19 cellular contexts compared by ENCODE assay signal in the genomic region with DNA sequence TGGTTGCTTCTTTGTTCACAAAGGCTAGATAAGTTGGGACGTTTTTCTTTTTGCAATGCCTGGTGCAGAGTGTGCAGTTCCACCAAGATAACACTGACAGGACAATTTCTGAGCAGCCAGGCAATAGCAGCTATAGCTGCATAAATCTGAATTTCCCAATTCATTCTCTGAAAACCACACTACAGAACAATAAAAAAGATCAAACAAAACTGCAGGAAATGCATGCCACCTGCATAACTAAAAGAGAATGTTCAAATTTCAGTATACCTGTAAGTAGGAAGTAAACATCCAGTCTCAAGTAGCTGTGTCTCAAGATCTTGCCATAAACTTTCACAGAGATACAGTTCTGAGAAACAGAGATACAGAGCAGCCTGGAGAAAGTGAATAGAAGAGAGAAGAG. TPM values are rescaled to one million over a fixed set of nuclear protein-coding genes. Genes with fewer than 3 reads are reported as not detected.
DNase-seq lines count a peak whose midpoint lies in the region; ATAC-seq and TF ChIP-seq lines count a peak whose summit lies in the region.
"Had no signal": no experiment of that assay in that cellular context is flagged by ENCODE, and none has a peak within 500 bp of the region (broad histone marks: within the 10 kb centered on the region; RNA-seq: fewer than 3 reads in every experiment).

No MANE protein-coding gene starts in this region.

- in situ Hi-C loops in gastrocnemius medialis (cut with MboI; ENCODE audit: low sequenced_read_pairs in 4 of 4), result no loop called here

- CTCF ChIA-PET in CD8-positive, alpha-beta T cell (lab: Charles Lee), result interaction anchor here (2.1 kb wide), 1 partner anchor 11 kb away, joined by 6 read pairs; a partner anchor contains a TSS
- CTCF ChIA-PET in PC-3 (lab: Charles Lee), result no interaction called here

- no peak for DNase-seq in activated T-cell treated with anti-CD3 and anti-CD28 coated beads, Interleukin-2, amount 50 U/mL, for 4 hours
- no peak for DNase-seq in activated T-cell treated with anti-CD3 and anti-CD28 coated beads, Interleukin-2, amount 50 U/mL, for 24 hours
- DNase-seq in CD8-positive, alpha-beta T cell, result no peak
- no peak for DNase-seq in PC-3
- DNase-seq in naive thymus-derived CD8-positive, alpha-beta T cell, result peak in 2 of 10 donors; percentile 16 to 24
- no peak for DNase-seq in gastrocnemius medialis
- no peak for DNase-seq in left cardiac atrium
- DNase-seq: DMS79, KG1, NCI-H1417, NCI-H187, NCI-H2107, NCI-H2227 treated with DMSO at 0.1 percent for 48 hours, NCI-H524, NCI-H82, RPMI8226, SHP77 treated with DMSO at 0.1 percent for 48 hours had no signal

- H3K9me3 Mint-ChIP-seq in activated T-cell treated with anti-CD3 and anti-CD28 coated beads, Interleukin-2, amount 50 U/mL, for 4 hours, result peaks cover 10% of the 10 kb centered on the region
- peaks cover 3% of the 10 kb centered on the region for H3K9me3 Mint-ChIP-seq in activated T-cell treated with anti-CD3 and anti-CD28 coated beads, Interleukin-2, amount 50 U/mL, for 24 hours
- peaks cover 4% of the 10 kb centered on the region for H3K9me3 Mint-ChIP-seq in CD8-positive, alpha-beta T cell
- peaks cover 0 to 14% (median 6%) of the 10 kb centered on the region in 9 donors for H3K9me3 Mint-ChIP-seq in naive thymus-derived CD8-positive, alpha-beta T cell

- no peaks in the 10 kb centered on the region for H3K9me2 ChIP-seq in PC-3 (replicated peaks; ENCODE audit: low read length)

- TF ChIP-seq POLR2A in gastrocnemius medialis (IDR thresholded peaks at IDR 0.05), result no peak

- no peak overlapping the region for H3K9ac ChIP-seq in PC-3 (ENCODE audit: low read length)
- H3K9ac ChIP-seq: BLaER1 had no signal

- no peak overlapping the region for H3K27ac ChIP-seq in CD8-positive, alpha-beta T cell (ENCODE audit: low read depth, low read length)
- H3K27ac ChIP-seq in PC-3 (ENCODE audit: low read length), result no peak overlapping the region
- H3K27ac ChIP-seq in gastrocnemius medialis, result no peak overlapping the region
- H3K27ac ChIP-seq: BLaER1 had no signal

- no peaks in the 10 kb centered on the region for H3F3A ChIP-seq in PC-3 (ENCODE audit: low read length, unreplicated experiment)

- H3K4me1 Mint-ChIP-seq in activated T-cell treated with anti-CD3 and anti-CD28 coated beads, Interleukin-2, amount 50 U/mL, for 4 hours (ENCODE audit: low read depth), result peaks cover 3% of the 10 kb centered on the region
- H3K4me1 Mint-ChIP-seq in activated T-cell treated with anti-CD3 and anti-CD28 coated beads, Interleukin-2, amount 50 U/mL, for 24 hours (ENCODE audit: low read depth), result peaks cover 3% of the 10 kb centered on the region
- H3K4me1 Mint-ChIP-seq in CD8-positive, alpha-beta T cell (ENCODE audit: low read depth), result peaks cover 6% of the 10 kb centered on the region
- peaks cover 0 to 8% (median 5%) of the 10 kb centered on the region in 4 donors for H3K4me1 Mint-ChIP-seq in naive thymus-derived CD8-positive, alpha-beta T cell

- BruUV-seq in PC-3 (replicated peaks; lab: Mats Ljungman, UMichigan), result no TSS peak

- no peak for TF ChIP-seq CTCF in CD8-positive, alpha-beta T cell (IDR thresholded peaks at IDR 0.05)
- TF ChIP-seq CTCF in PC-3 (conservative IDR thresholded peaks at IDR 0.05; ENCODE audit: low read depth, low read length) (no peak), gastrocnemius medialis (IDR thresholded peaks at IDR 0.05 in 4 of 5, conservative IDR thresholded peaks at IDR 0.05 in 1 of 5) (no peak)

- POLR2A ChIA-PET in CD8-positive, alpha-beta T cell (lab: Charles Lee), result no interaction called here
- POLR2A ChIA-PET in PC-3 (lab: Charles Lee; ENCODE audit: unreplicated experiment), result no interaction called here
- POLR2A ChIA-PET in naive thymus-derived CD8-positive, alpha-beta T cell (lab: Charles Lee), result interaction anchor here (1.1 to 1.3 kb wide), 2 partner anchors 10 to 47 kb away, joined by 3 to 4 read pairs; no protein-coding TSS in a partner anchor

- no peaks in the 10 kb centered on the region for H3K27me3 ChIP-seq in CD8-positive, alpha-beta T cell (ENCODE audit: insufficient read depth, low read length)
- H3K27me3 ChIP-seq in PC-3 (ENCODE audit: low read length) (no peaks in the 10 kb centered on the region), gastrocnemius medialis (peaks cover 0 to 2% (median 0%) of the 10 kb centered on the region in 3 donors)
- H3K27me3 ChIP-seq: BLaER1 had no signal

- no peak overlapping the region for H3K4me2 ChIP-seq in PC-3 (ENCODE audit: low read length)
- H3K4me2 ChIP-seq: BLaER1 had no signal

- no peaks in the 10 kb centered on the region for H3K79me2 ChIP-seq in PC-3 (ENCODE audit: low read length)

- no peaks in the 10 kb centered on the region for H3K9me3 ChIP-seq in CD8-positive, alpha-beta T cell (ENCODE audit: low read length)
- H3K9me3 ChIP-seq in PC-3 (ENCODE audit: low read length), result 0 out of 2 replicates have a peak, but pooled peaks cover 3% of the 10 kb centered on the region
- no peaks in the 10 kb centered on the region for H3K9me3 ChIP-seq in gastrocnemius medialis
- H3K9me3 ChIP-seq: BLaER1 had no signal

- no peak overlapping the region for H2AFZ ChIP-seq in PC-3 (ENCODE audit: low read length)

- peaks cover 20% of the 10 kb centered on the region for H3K4me1 ChIP-seq in CD8-positive, alpha-beta T cell (ENCODE audit: insufficient read depth, low read length)
- H3K4me1 ChIP-seq in PC-3 (ENCODE audit: insufficient read depth, low read length) (peaks cover 4% of the 10 kb centered on the region; the same call in 1 of the 2 replicates), gastrocnemius medialis (peaks cover 0 to 5% of the 10 kb centered on the region in 2 donors)

- no peaks in the 10 kb centered on the region for H3K36me3 Mint-ChIP-seq in activated T-cell treated with anti-CD3 and anti-CD28 coated beads, Interleukin-2, amount 50 U/mL, for 4 hours (ENCODE audit: insufficient read depth)
- no peaks in the 10 kb centered on the region for H3K36me3 Mint-ChIP-seq in activated T-cell treated with anti-CD3 and anti-CD28 coated beads, Interleukin-2, amount 50 U/mL, for 24 hours (ENCODE audit: low read depth)
- no peaks in the 10 kb centered on the region for H3K36me3 Mint-ChIP-seq in CD8-positive, alpha-beta T cell
- peaks cover 0 to 9% (median 0%) of the 10 kb centered on the region in 3 donors for H3K36me3 Mint-ChIP-seq in naive thymus-derived CD8-positive, alpha-beta T cell

- H3K4me3 Mint-ChIP-seq in activated T-cell treated with anti-CD3 and anti-CD28 coated beads, Interleukin-2, amount 50 U/mL, for 4 hours, result peak overlapping the region; percentile 0
- no peak overlapping the region for H3K4me3 Mint-ChIP-seq in activated T-cell treated with anti-CD3 and anti-CD28 coated beads, Interleukin-2, amount 50 U/mL, for 24 hours
- no peak overlapping the region for H3K4me3 Mint-ChIP-seq in CD8-positive, alpha-beta T cell
- peak overlapping the region in 3 of 10 donors; percentile 0 to 18 (median 2) for H3K4me3 Mint-ChIP-seq in naive thymus-derived CD8-positive, alpha-beta T cell

- H3K4me3 ChIP-seq in CD8-positive, alpha-beta T cell (ENCODE audit: low read depth, low read length), result no peak overlapping the region
- no peak overlapping the region for H3K4me3 ChIP-seq in PC-3 (ENCODE audit: low read length)
- H3K4me3 ChIP-seq in gastrocnemius medialis, result no peak overlapping the region
- H3K4me3 ChIP-seq: BLaER1 had no signal

- intact Hi-C loops in CD8-positive, alpha-beta T cell (cut with DNase I, micrococcal nuclease), result no loop called here
- intact Hi-C loops in PC-3 (cut with micrococcal nuclease), result no loop called here
- intact Hi-C loops in gastrocnemius medialis (cut with DNase I; ENCODE audit: low total_unique reads), result no loop called here
- intact Hi-C loops in left cardiac atrium (cut with DNase I), result no loop called here

- H3K27ac Mint-ChIP-seq in activated T-cell treated with anti-CD3 and anti-CD28 coated beads, Interleukin-2, amount 50 U/mL, for 24 hours, result no peak overlapping the region
- H3K27ac Mint-ChIP-seq in CD8-positive, alpha-beta T cell, result no peak overlapping the region
- H3K27ac Mint-ChIP-seq in naive thymus-derived CD8-positive, alpha-beta T cell, result peak overlapping the region in 4 of 10 donors; percentile 1 to 13 (median 6)

- no peaks in the 10 kb centered on the region for H4K20me1 ChIP-seq in PC-3 (ENCODE audit: low read length)
- H4K20me1 ChIP-seq: BLaER1 had no signal

- H3K36me3 ChIP-seq in CD8-positive, alpha-beta T cell (ENCODE audit: insufficient read depth, low read length), result no peaks in the 10 kb centered on the region
- H3K36me3 ChIP-seq in PC-3 (ENCODE audit: low read depth, low read length) (no peaks in the 10 kb centered on the region), gastrocnemius medialis (no peaks in the 10 kb centered on the region)
- H3K36me3 ChIP-seq: BLaER1 had no signal

- H3K27me3 Mint-ChIP-seq in activated T-cell treated with anti-CD3 and anti-CD28 coated beads, Interleukin-2, amount 50 U/mL, for 4 hours (ENCODE audit: low read depth), result no peaks in the 10 kb centered on the region
- H3K27me3 Mint-ChIP-seq in activated T-cell treated with anti-CD3 and anti-CD28 coated beads, Interleukin-2, amount 50 U/mL, for 24 hours, result no peaks in the 10 kb centered on the region
- no peaks in the 10 kb centered on the region for H3K27me3 Mint-ChIP-seq in CD8-positive, alpha-beta T cell (ENCODE audit: low read depth)
- peaks cover 0 to 5% (median 0%) of the 10 kb centered on the region in 5 donors for H3K27me3 Mint-ChIP-seq in naive thymus-derived CD8-positive, alpha-beta T cell

- no peak for ATAC-seq in activated T-cell treated with anti-CD3 and anti-CD28 coated beads, Interleukin-2, amount 50 U/mL, for 4 hours
- peak; percentile 38 for ATAC-seq in CD8-positive, alpha-beta T cell
- peak; percentile 22; the same call in 1 of the 2 replicates for ATAC-seq in PC-3
- peak; percentile 30 to 78 for ATAC-seq in naive thymus-derived CD8-positive, alpha-beta T cell
- ATAC-seq in gastrocnemius medialis, result no peak
- ATAC-seq in left cardiac atrium, result no peak
- ATAC-seq: HepG2 had no signal

RNA-seq across cellular contexts. Expression of a gene that starts 5.3 kb away (rescaled TPM):
- 10 to 100 TPM; 11.7 to 12.9 (median 12.7) TPM for total RNA-seq in activated T-cell treated with anti-CD3 and anti-CD28 coated beads, Interleukin-2, amount 50 U/mL, for 4 hours
- 10 to 100 TPM; 17.9 to 20.4 TPM for total RNA-seq in CD8-positive, alpha-beta T cell
- total RNA-seq in PC-3 (2014; rRNA removed) (10.4 and 13.0 TPM in 2 replicates), gastrocnemius medialis (10 to 100 TPM; 16.6 to 20.1 (median 19.6) TPM), left cardiac atrium (10 to 100 TPM in 1 of 2 donors, 1 to 10 TPM in 1; 9.1 to 10.4 TPM)
- 10 to 100 TPM; 19.1 to 19.6 TPM for total RNA-seq in naive thymus-derived CD8-positive, alpha-beta T cell
- polyA plus RNA-seq in naive thymus-derived CD8-positive, alpha-beta T cell, result 10 to 100 TPM; 12.6 to 16.5 (median 14.0) TPM

RNA-seq across cellular contexts. Expression of a gene that starts 10.9 kb away (rescaled TPM):
- total RNA-seq in activated T-cell treated with anti-CD3 and anti-CD28 coated beads, Interleukin-2, amount 50 U/mL, for 4 hours, result 1 to 10 TPM; 5.1 to 7.2 (median 6.6) TPM
- under 1 TPM; 0.52 to 0.69 TPM for total RNA-seq in CD8-positive, alpha-beta T cell
- total RNA-seq in PC-3 (2014; rRNA removed) (23.5 and 25.6 TPM in 2 replicates), gastrocnemius medialis (1 to 10 TPM in 1 of 4 donors, under 1 TPM in 3; 0.61 to 2.6 (median 0.70) TPM), left cardiac atrium (1 to 10 TPM; 1.6 to 2.2 TPM)
- total RNA-seq in naive thymus-derived CD8-positive, alpha-beta T cell, result 1 to 10 TPM; 3.4 to 4.9 TPM
- 1 to 10 TPM in 2 of 3 donors, under 1 TPM in 1; 0.66 to 2.4 (median 2.4) TPM for polyA plus RNA-seq in naive thymus-derived CD8-positive, alpha-beta T cell

Comparison
In these comparisons a context has a peak if more than half of its experiments do, and no peak if none do; other contexts are left out.
1. ATAC-seq: peak in CD8-positive, alpha-beta T cell (single experiment), PC-3 (single experiment) and naive thymus-derived CD8-positive, alpha-beta T cell (2 of 2); none in activated T-cell treated with anti-CD3 and anti-CD28 coated beads, Interleukin-2, amount 50 U/mL, for 4 hours (0 of 2), gastrocnemius medialis (0 of 2) and left cardiac atrium (0 of 2).